21 cellular contexts compared by ENCODE assay signal in genomic region chr6:40417031-40417430, GRCh38.
DNase-seq lines count a peak whose midpoint lies in the region; ATAC-seq and TF ChIP-seq lines count a peak whose summit lies in the region.
"Had no signal": no experiment of that assay in that cellular context is flagged by ENCODE, and none has a peak within 500 bp of the region (broad histone marks: within the 10 kb centered on the region; RNA-seq: fewer than 3 reads in every experiment).

No MANE protein-coding gene starts in this region.

- H3K4me1 ChIP-seq in adrenal gland (replicated peaks in 1 of 2) (no peaks in the 10 kb centered on the region), left ventricle myocardium inferior (peaks cover 14% of the 10 kb centered on the region), psoas muscle (peaks cover 27% of the 10 kb centered on the region)
- H3K4me1 ChIP-seq: HAP-1, Peyer's patch, SJSA1 had no signal

- no peak overlapping the region for H3K27ac ChIP-seq in adrenal gland
- H3K27ac ChIP-seq in left ventricle myocardium inferior (replicated peaks) = no peak overlapping the region
- no peak overlapping the region for H3K27ac ChIP-seq in psoas muscle
- H3K27ac ChIP-seq: GM23248, KMS-11, Peyer's patch, SJSA1 had no signal

- H3K36me3 ChIP-seq in adrenal gland (replicated peaks in 1 of 2) (no peaks in the 10 kb centered on the region), left ventricle myocardium inferior (no peaks in the 10 kb centered on the region), psoas muscle (ENCODE audit: insufficient read depth in 1 of 2, low read depth in 1 of 2) (no peaks in the 10 kb centered on the region)
- H3K36me3 ChIP-seq: HAP-1, Peyer's patch, SJSA1 had no signal

- H3K27me3 ChIP-seq in adrenal gland (no peaks in the 10 kb centered on the region), left ventricle myocardium inferior (ENCODE audit: low read depth) (peaks cover 85% of the 10 kb centered on the region), psoas muscle (ENCODE audit: insufficient read depth in 3 of 3, low read length in 2 of 3) (no peaks in the 10 kb centered on the region)
- H3K27me3 ChIP-seq: Peyer's patch had no signal

- no peak overlapping the region for H3K4me3 ChIP-seq in adrenal gland
- H3K4me3 ChIP-seq in left ventricle myocardium inferior = no peak overlapping the region
- H3K4me3 ChIP-seq in psoas muscle = no peak overlapping the region
- H3K4me3 ChIP-seq: GM23248, HAP-1, Peyer's patch, SJSA1 had no signal

- ATAC-seq in psoas muscle (peak; percentile 42 to 84 (median 69)), HG03378 (IDR thresholded peaks at IDR 0.05; ENCODE audit: unreplicated experiment) (no peak), GM21529 (IDR thresholded peaks at IDR 0.05; ENCODE audit: unreplicated experiment) (no peak)

- intact Hi-C loops in adrenal gland (cut with DNase I) (no loop called here), left ventricle myocardium inferior (cut with micrococcal nuclease) (no loop called here), psoas muscle (cut with DNase I) (loop anchor here in 1 of 2 donors (10.0 kb wide), 1 partner anchor 168 kb away; the partner anchor contains the start of gene LRFN2)

- H3K9me3 ChIP-seq in adrenal gland (replicated peaks in 1 of 3) = no peaks in the 10 kb centered on the region
- H3K9me3 ChIP-seq in left ventricle myocardium inferior (replicated peaks) = no peaks in the 10 kb centered on the region
- H3K9me3 ChIP-seq in psoas muscle = no peaks in the 10 kb centered on the region
- H3K9me3 ChIP-seq: HAP-1, Peyer's patch, SJSA1 had no signal

- DNase-seq in adrenal gland = peak in 4 of 7 donors; percentile 16 to 45 (median 28)
- DNase-seq in cerebellum (ENCODE audit: low spot score) = peak; percentile 84
- DNase-seq in left ventricle myocardium inferior = peak; percentile 36
- DNase-seq in psoas muscle = peak in 1 of 2 donors; percentile 69
- no peak for DNase-seq in midbrain (lab: John Stamatoyannopoulos, UW)
- no peak for DNase-seq in NCI-H345 treated with DMSO at 0.1 percent for 48 hours (lab: John Stamatoyannopoulos, UW; ENCODE audit: unreplicated experiment)
- DNase-seq: CD4-positive, CD25-positive, alpha-beta regulatory T cell; EL; GM23248; IMR-90; NCI-H1092 treated with DMSO at 0.1 percent for 48 hours; NCI-H1436 treated with DMSO at 0.1 percent for 48 hours; NCI-H1930; NCI-H510A; NCI-H82; Peyer's patch had no signal

- no peak for TF ChIP-seq CTCF in adrenal gland (IDR thresholded peaks at IDR 0.05)
- no peak for TF ChIP-seq CTCF in left ventricle myocardium inferior (IDR thresholded peaks at IDR 0.05; ENCODE audit: borderline replicate concordance)
- no peak for TF ChIP-seq CTCF in psoas muscle (IDR thresholded peaks at IDR 0.05)

- 41 to 74% (median 51%) methylated on average over 5 to 9 of the region's 9 CpGs for WGBS in adrenal gland, 4 donors
- 30 to 35% (median 33%) methylated on average over 9 of the region's 9 CpGs for WGBS in psoas muscle, 3 donors

- no peak for TF ChIP-seq POLR2A in adrenal gland (IDR thresholded peaks at IDR 0.05)

Comparison
In these comparisons a context has a peak if more than half of its experiments do, and no peak if none do; other contexts are left out.
1. DNase-seq: peak in adrenal gland (4 of 7), cerebellum (single experiment) and left ventricle myocardium inferior (single experiment); none in midbrain (single experiment) and NCI-H345 treated with DMSO at 0.1 percent for 48 hours (single experiment).
2. ATAC-seq: peak in psoas muscle (4 of 4); none in HG03378 (single experiment) and GM21529 (single experiment).